Comparison of ENCODE assay signal across 8 cellular contexts in the genomic region with DNA sequence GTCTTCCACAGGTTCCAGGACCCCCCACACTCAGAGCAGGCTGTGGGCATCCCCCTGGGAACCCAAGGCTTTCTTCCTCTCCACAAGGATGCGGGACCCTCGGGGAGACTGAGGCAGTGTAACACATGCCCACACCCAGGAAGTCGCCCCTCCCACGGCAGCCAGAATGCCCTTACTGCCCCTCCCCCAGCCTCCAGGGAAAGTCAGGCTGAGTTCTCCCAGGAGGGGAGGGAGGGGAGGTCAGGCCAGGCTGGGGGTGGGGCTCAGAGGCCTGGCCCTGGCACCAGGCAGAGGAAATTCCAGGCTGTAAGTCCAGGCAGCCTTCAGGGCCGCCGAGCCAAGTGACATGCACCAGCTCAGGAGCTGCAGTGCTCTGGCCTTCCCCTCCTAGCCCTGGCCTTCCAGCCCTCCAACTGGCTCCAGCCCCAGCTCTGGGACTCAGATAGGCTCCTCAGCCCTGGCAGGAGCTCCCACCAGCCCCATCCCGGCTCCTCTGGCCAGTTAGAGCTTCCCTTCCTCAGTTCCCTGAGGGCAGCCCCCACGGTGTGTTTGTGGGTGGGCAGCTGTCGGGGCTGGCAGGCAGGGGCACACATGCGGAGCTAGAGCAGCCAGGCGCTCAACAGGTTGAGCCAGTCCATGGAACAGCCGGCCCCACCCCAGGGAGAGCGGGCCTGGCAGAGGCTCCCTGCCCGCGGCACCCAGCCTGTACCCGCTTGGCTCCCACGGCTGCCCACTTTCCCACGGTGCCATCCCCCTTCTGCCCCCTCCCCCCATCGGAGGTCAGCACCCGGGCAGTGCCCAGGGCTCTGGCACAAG. TPM values are rescaled to one million over a fixed set of nuclear protein-coding genes. Genes with fewer than 3 reads are reported as not detected.
DNase-seq lines count a peak whose midpoint lies in the region; ATAC-seq, FAIRE-seq and TF ChIP-seq lines count a peak whose summit lies in the region.

No MANE protein-coding gene starts in this region.

- H3K79me2 ChIP-seq in PC-9 (ENCODE audit: low read depth) (peaks cover 84% of the 10 kb centered on the region), H1 (ENCODE audit: control insufficient read depth in 1 of 2, insufficient read depth in 2 of 2, low read length in 2 of 2) (peaks cover 26 to 77% of the 10 kb centered on the region in 2 experiments)

- peak overlapping the region; percentile 47 for H3K56ac ChIP-seq in H1 (replicated peaks; ENCODE audit: insufficient read length, low read depth, low read length)

- H4K8ac ChIP-seq in H1 (ENCODE audit: extremely low read depth, insufficient read depth, low read length): no peak overlapping the region; the same call in 1 of the 2 replicates

- H2AFZ ChIP-seq in PC-9 (no peak overlapping the region), H1 (ENCODE audit: low read length) (no peak overlapping the region)

- 0 out of 2 replicates have a peak, but pooled peaks cover 19% of the 10 kb centered on the region for H4K20me1 ChIP-seq in PC-9 (ENCODE audit: insufficient read depth)
- H4K20me1 ChIP-seq in H1 (replicated peaks in 1 of 2; ENCODE audit: control insufficient read depth in 1 of 2, insufficient read depth in 2 of 2, low read length in 2 of 2): peaks cover 13 to 25% of the 10 kb centered on the region in 2 experiments

- BruUV-seq in PC-9 (replicated peaks; lab: Mats Ljungman, UMichigan): no TSS peak

- TF ChIP-seq POLR2A in H1 (IDR thresholded peaks at IDR 0.05; ENCODE audit: control extremely low read depth in 1 of 2, low read depth in 2 of 2, low read length in 2 of 2) (no peak; a peak in 1 of 3 replicates), vagina (IDR thresholded peaks at IDR 0.05) (no peak)

- no peak for FAIRE-seq in H1 (lab: Jason Lieb, UNC)

- H3K9me3 ChIP-seq in PC-9 (ENCODE audit: insufficient read depth, low read depth) (no peaks in the 10 kb centered on the region), H1 (ENCODE audit: insufficient read depth in 2 of 2, low read depth in 1 of 2, low read length in 1 of 2) (no peaks in the 10 kb centered on the region), mesodermal cell (ENCODE audit: control insufficient read depth, low read length) (no peaks in the 10 kb centered on the region), vagina (no peaks in the 10 kb centered on the region)

- in situ Hi-C loops in Caki2 (cut with HindIII; ENCODE audit: low pct_unique_long_range_greater_than_20kb, low sequenced_read_pairs) (no loop called here), GM13977 (cut with MboI; ENCODE audit: low pct_unique_long_range_greater_than_20kb, low sequenced_read_pairs, unreplicated experiment) (no loop called here)

- peak overlapping the region; percentile 86; the same call in 1 of the 2 replicates for H2BK12ac ChIP-seq in H1 (ENCODE audit: low read depth, low read length)

- H2BK15ac ChIP-seq in H1 (ENCODE audit: low read length): peak overlapping the region; percentile 29; the same call in 1 of the 2 replicates

- peak; percentile 71 for DNase-seq in Caki2 (ENCODE audit: low read depth)
- DNase-seq in PC-9: peak; percentile 83 to 94
- DNase-seq in H1 (ENCODE audit: low read depth in 1 of 2, low spot score in 2 of 2): peak in 1 of 2 experiments; percentile 73
- DNase-seq in vagina (ENCODE audit: extremely low spot score in 2 of 2): peak in 1 of 2 donors; percentile 94
- no peak for DNase-seq in GM13977 (ENCODE audit: low spot score)

- H3K4me3 ChIP-seq in PC-9 (peak overlapping the region; percentile 77), H1 (ENCODE audit: extremely low read depth in 1 of 4, insufficient read depth in 2 of 4, low read depth in 3 of 4, low read length in 4 of 4) (peak overlapping the region; percentile 10 to 93 (median 33); a peak in 6 of 8 replicates), mesodermal cell (ENCODE audit: extremely low read depth, insufficient read depth, low read length, poor library complexity, severe bottlenecking) (peak overlapping the region; percentile 99), vagina (peak overlapping the region; percentile 87 to 100)

- no peak overlapping the region for H2BK120ac ChIP-seq in H1 (replicated peaks; ENCODE audit: low read depth, low read length)

- H3K23me2 ChIP-seq in H1 (ENCODE audit: low read depth, low read length): peaks cover 14% of the 10 kb centered on the region

- peak overlapping the region; percentile 89 for H4K91ac ChIP-seq in H1 (replicated peaks; ENCODE audit: insufficient read length, low read length)

- H3F3A ChIP-seq in PC-9 (ENCODE audit: insufficient read depth, low read depth): peaks cover 67% of the 10 kb centered on the region

- H3K27me3 ChIP-seq in PC-9 (ENCODE audit: insufficient read depth, low read depth) (no peaks in the 10 kb centered on the region), H1 (replicated peaks in 1 of 4; ENCODE audit: control insufficient read depth in 3 of 4, extremely low read depth in 1 of 4, insufficient read depth in 3 of 4, low read length in 3 of 4) (no peaks in the 10 kb centered on the region; a peak in 1 of 7 replicates), vagina (no peaks in the 10 kb centered on the region)

- no peaks in the 10 kb centered on the region for H3K9me2 ChIP-seq in PC-9 (ENCODE audit: insufficient read depth)

- peak overlapping the region; percentile 75; the same call in 1 of the 2 replicates for H2AK5ac ChIP-seq in H1 (ENCODE audit: low read depth, low read length)

- peak overlapping the region; percentile 98 for H3K4me2 ChIP-seq in PC-9
- H3K4me2 ChIP-seq in H1 (ENCODE audit: insufficient read depth in 1 of 2, low read depth in 2 of 2, low read length in 2 of 2): peak overlapping the region; percentile 70 to 99

- H2BK5ac ChIP-seq in H1 (ENCODE audit: low read depth, low read length): peak overlapping the region; percentile 91; the same call in 1 of the 2 replicates

- H3K79me1 ChIP-seq in H1 (ENCODE audit: low read depth, low read length): peaks cover 22% of the 10 kb centered on the region

- peak overlapping the region; percentile 72 for H3K4ac ChIP-seq in H1 (replicated peaks; ENCODE audit: insufficient read length, low read depth, low read length)

- H3K36me3 ChIP-seq in PC-9 (ENCODE audit: low read depth) (no peaks in the 10 kb centered on the region), H1 (ENCODE audit: control insufficient read depth in 2 of 4, insufficient read depth in 4 of 4, low read length in 3 of 4) (no peaks in the 10 kb centered on the region; a peak in 1 of 8 replicates), mesodermal cell (ENCODE audit: control insufficient read depth, insufficient read depth, low read length) (peaks cover 13% of the 10 kb centered on the region), vagina (no peaks in the 10 kb centered on the region)

- peak overlapping the region in 2 of 4 experiments; percentile 28 to 38; a peak in 4 of 7 replicates for H3K9ac ChIP-seq in H1 (replicated peaks in 1 of 4; ENCODE audit: extremely low read depth in 1 of 4, low read depth in 3 of 4, low read length in 3 of 4)

- ATAC-seq in GM18519 (IDR thresholded peaks at IDR 0.05; ENCODE audit: low FRiP score, unreplicated experiment) (no peak), GM18907 (IDR thresholded peaks at IDR 0.05; ENCODE audit: unreplicated experiment) (no peak)

- TF ChIP-seq CTCF in PC-9 (conservative IDR thresholded peaks at IDR 0.05) (no peak), H1 (IDR thresholded peaks at IDR 0.05; ENCODE audit: control extremely low read depth in 1 of 3, insufficient read depth in 1 of 3, low read depth in 1 of 3, low read length in 3 of 3) (no peak), vagina (IDR thresholded peaks at IDR 0.05) (no peak), GM13977 (IDR thresholded peaks at IDR 0.05; ENCODE audit: extremely low read depth, insufficient read depth, missing control alignments) (no peak)

- H3K14ac ChIP-seq in H1 (ENCODE audit: insufficient read length): no peak overlapping the region

- POLR2A ChIA-PET in PC-9 (lab: Charles Lee; ENCODE audit: unreplicated experiment) (interaction anchor here (0.5 to 1.0 kb wide), 4 partner anchors 12 to 260 kb away, joined by 3 to 15 read pairs (median 6); partner anchors contain the start of gene DPAGT1), H1 (lab: Charles Lee; ENCODE audit: partially characterized antibody) (interaction anchor here (0.8 to 2.1 kb wide), 6 partner anchors 24 to 173 kb away, joined by 3 to 12 read pairs (median 4); partner anchors contain the start of genes CENATAC and CXCR5)

- H3K23ac ChIP-seq in H1 (ENCODE audit: insufficient read length): no peak overlapping the region

- CTCF ChIA-PET in PC-9 (lab: Charles Lee) (no interaction called here), H1 (lab: Charles Lee; ENCODE audit: partially characterized antibody) (interaction anchor here (1.0 to 2.5 kb wide), 6 partner anchors 27 to 232 kb away, joined by 3 to 8 read pairs (median 4); no protein-coding TSS in a partner anchor)

- 50% methylated on average over 12 of the region's 20 CpGs; no CpG with 5 or more reads in 1 of the 2 experiments for WGBS in H1 (ENCODE audit: extremely low coverage in 1 of 2, insufficient coverage in 1 of 2, insufficient read length in 1 of 2, insufficient replicate concordance in 2 of 2, low coverage in 1 of 2, low lambda C conversion rate in 2 of 2, missing lambda C conversion rate in 1 of 2), 2 experiments
- 47 to 64% methylated on average over 6 to 9 of the region's 20 CpGs for WGBS in mesodermal cell (ENCODE audit: insufficient coverage in 2 of 2), 2 experiments

- H2BK20ac ChIP-seq in H1 (ENCODE audit: low read length): peak overlapping the region; percentile 94; the same call in 1 of the 2 replicates

- peak overlapping the region; percentile 96 for H3K27ac ChIP-seq in PC-9
- H3K27ac ChIP-seq in H1 (ENCODE audit: low read depth, low read length): peak overlapping the region; percentile 62; the same call in 1 of the 2 replicates
- H3K27ac ChIP-seq in mesodermal cell (ENCODE audit: low read depth, low read length, severe bottlenecking): peak overlapping the region; percentile 96
- H3K27ac ChIP-seq in vagina: peak overlapping the region; percentile 96

- peak overlapping the region; percentile 78 for H4K5ac ChIP-seq in H1 (ENCODE audit: insufficient read length, low read depth, low read length)

- intact Hi-C loops in PC-9 (cut with micrococcal nuclease; ENCODE audit: unreplicated experiment): loop anchor here (1.0 kb wide), 1 partner anchor 15 kb away; no protein-coding TSS in a partner anchor
- intact Hi-C loops in vagina (cut with DNase I): no loop called here

- peak overlapping the region; percentile 98 for H3K18ac ChIP-seq in H1 (ENCODE audit: extremely low read depth, low read length)

- peak in 1 of 2 experiments; percentile 38; a peak in 1 of 3 replicates for TF ChIP-seq EP300 in H1 (IDR thresholded peaks at IDR 0.05; ENCODE audit: borderline replicate concordance in 1 of 2, low read depth in 2 of 2, low read length in 2 of 2)

- peak; percentile 18; a peak in 1 of 4 replicates for TF ChIP-seq RAD21 in H1 (IDR thresholded peaks at IDR 0.05 in 1 of 2, conservative IDR thresholded peaks at IDR 0.05 in 1 of 2; ENCODE audit: low read depth in 2 of 2, low read length in 2 of 2)

- peaks cover 50% of the 10 kb centered on the region for H3K4me1 ChIP-seq in PC-9 (replicated peaks; ENCODE audit: insufficient read depth)
- H3K4me1 ChIP-seq in H1 (replicated peaks in 1 of 4; ENCODE audit: control insufficient read depth in 3 of 4, insufficient read depth in 4 of 4, low read length in 3 of 4): peaks cover 28 to 75% (median 64%) of the 10 kb centered on the region in 4 experiments
- H3K4me1 ChIP-seq in mesodermal cell (ENCODE audit: control insufficient read depth, insufficient read depth, low read length, poor library complexity, severe bottlenecking): peaks cover 61% of the 10 kb centered on the region
- peaks cover 79% of the 10 kb centered on the region for H3K4me1 ChIP-seq in vagina

RNA-seq across cellular contexts. Expression of gene BCL9L, which starts 3.6 kb away (rescaled TPM):
- 3.4 and 3.9 TPM in 2 replicates for total RNA-seq in Caki2 (2014; rRNA removed; shearing (Covaris generic); ENCODE audit: low replicate concordance)
- total RNA-seq in PC-9 (2021) (75.9 and 108 TPM in 2 replicates), vagina (30.0 TPM)
- total RNA-seq in H1 (2021; fragmentation: NEBNext Ultra II Directional; extraction: Animal tissue kit (Norgen Biotek cat#: 25700)): 57.8 and 58.2 TPM in 2 replicates
- 6.2 and 15.7 TPM in 2 replicates for polyA plus RNA-seq in H1 (2011; rRNA removed)
- polyA plus RNA-seq in H1 (2011; cell fraction: cytosol; rRNA removed): 4.4 TPM
- 29.6 TPM for polyA plus RNA-seq in H1 (2011; cell fraction: nucleus; rRNA removed)
- 40.7 to 56.9 TPM (median 45.3 TPM) in 4 replicates for polyA plus RNA-seq in H1 (2012, experiment 1 of 2)
- 18.6 TPM for polyA plus RNA-seq in H1 (2012, experiment 2 of 2)
- polyA plus RNA-seq in H1 (2013, experiment 1 of 2): 62.5 TPM
- polyA plus RNA-seq in H1 (2013, experiment 2 of 2): 58.3 TPM
- polyA minus RNA-seq in H1 (2011; rRNA and poly(A)+ RNA removed): 4.8 and 6.3 TPM in 2 replicates
- polyA minus RNA-seq in H1 (2011; cell fraction: cytosol; rRNA and poly(A)+ RNA removed): 31.1 TPM
- polyA minus RNA-seq in H1 (2011; cell fraction: nucleus; rRNA and poly(A)+ RNA removed): 20.6 TPM
- 31.3 TPM for polyA plus RNA-seq in mesodermal cell (2013, experiment 1 of 2)
- 31.9 TPM for polyA plus RNA-seq in mesodermal cell (2013, experiment 2 of 2)

RNA-seq across cellular contexts. Expression of gene UPK2, which starts 34.0 kb away (rescaled TPM):
- not detected in 2 replicates for total RNA-seq in Caki2 (2014; rRNA removed; shearing (Covaris generic); ENCODE audit: low replicate concordance)
- total RNA-seq in PC-9 (2021) (17.1 and 23.2 TPM in 2 replicates), vagina (not detected)
- total RNA-seq in H1 (2021; fragmentation: NEBNext Ultra II Directional; extraction: Animal tissue kit (Norgen Biotek cat#: 25700)): not detected in 2 replicates
- polyA plus RNA-seq in H1 (2011; rRNA removed): 0.76 and 1.8 TPM in 2 replicates
- 0.34 TPM for polyA plus RNA-seq in H1 (2011; cell fraction: cytosol; rRNA removed)
- polyA plus RNA-seq in H1 (2011; cell fraction: nucleus; rRNA removed): 0.43 TPM
- 0.36 to 0.88 TPM (median 0.56 TPM) in 4 replicates for polyA plus RNA-seq in H1 (2012, experiment 1 of 2)
- polyA plus RNA-seq in H1 (2012, experiment 2 of 2): 0.21 TPM
- 0.65 TPM for polyA plus RNA-seq in H1 (2013, experiment 1 of 2)
- 0.37 TPM for polyA plus RNA-seq in H1 (2013, experiment 2 of 2)
- polyA minus RNA-seq in H1 (2011; rRNA and poly(A)+ RNA removed): not detected in 2 replicates
- not detected for polyA minus RNA-seq in H1 (2011; cell fraction: cytosol; rRNA and poly(A)+ RNA removed)
- polyA minus RNA-seq in H1 (2011; cell fraction: nucleus; rRNA and poly(A)+ RNA removed): not detected
- not detected for polyA plus RNA-seq in mesodermal cell (2013, experiment 1 of 2)
- 0.35 TPM for polyA plus RNA-seq in mesodermal cell (2013, experiment 2 of 2)

RNA-seq across cellular contexts. Expression of gene CXCR5, which starts 38.4 kb away (rescaled TPM):
- not detected in 2 replicates for total RNA-seq in Caki2 (2014; rRNA removed; shearing (Covaris generic); ENCODE audit: low replicate concordance)
- total RNA-seq in PC-9 (2021) (not detected in 2 replicates), vagina (not detected)
- not detected in 2 replicates for total RNA-seq in H1 (2021; fragmentation: NEBNext Ultra II Directional; extraction: Animal tissue kit (Norgen Biotek cat#: 25700))
- polyA plus RNA-seq in H1 (2011; rRNA removed): not detected in 2 replicates
- not detected for polyA plus RNA-seq in H1 (2011; cell fraction: cytosol; rRNA removed)
- polyA plus RNA-seq in H1 (2011; cell fraction: nucleus; rRNA removed): not detected
- polyA plus RNA-seq in H1 (2012, experiment 1 of 2): not detected in 4 replicates
- polyA plus RNA-seq in H1 (2012, experiment 2 of 2): not detected
- not detected for polyA plus RNA-seq in H1 (2013, experiment 1 of 2)
- polyA plus RNA-seq in H1 (2013, experiment 2 of 2): not detected
- not detected in 2 replicates for polyA minus RNA-seq in H1 (2011; rRNA and poly(A)+ RNA removed)
- polyA minus RNA-seq in H1 (2011; cell fraction: cytosol; rRNA and poly(A)+ RNA removed): not detected
- not detected for polyA minus RNA-seq in H1 (2011; cell fraction: nucleus; rRNA and poly(A)+ RNA removed)
- not detected for polyA plus RNA-seq in mesodermal cell (2013, experiment 1 of 2)
- polyA plus RNA-seq in mesodermal cell (2013, experiment 2 of 2): not detected

RNA-seq across cellular contexts. Expression of gene FOXR1, which starts 49.4 kb away (rescaled TPM):
- total RNA-seq in Caki2 (2014; rRNA removed; shearing (Covaris generic); ENCODE audit: low replicate concordance): not detected in 2 replicates
- total RNA-seq in PC-9 (2021): not detected in 2 replicates
- not detected in 2 replicates for total RNA-seq in H1 (2021; fragmentation: NEBNext Ultra II Directional; extraction: Animal tissue kit (Norgen Biotek cat#: 25700))
- not detected in 2 replicates for polyA plus RNA-seq in H1 (2011; rRNA removed)
- polyA plus RNA-seq in H1 (2011; cell fraction: cytosol; rRNA removed): not detected
- not detected for polyA plus RNA-seq in H1 (2011; cell fraction: nucleus; rRNA removed)
- polyA plus RNA-seq in H1 (2012, experiment 1 of 2): not detected in 4 replicates
- polyA plus RNA-seq in H1 (2012, experiment 2 of 2): not detected
- not detected for polyA plus RNA-seq in H1 (2013, experiment 1 of 2)
- polyA plus RNA-seq in H1 (2013, experiment 2 of 2): not detected
- not detected in 2 replicates for polyA minus RNA-seq in H1 (2011; rRNA and poly(A)+ RNA removed)
- not detected for polyA minus RNA-seq in H1 (2011; cell fraction: cytosol; rRNA and poly(A)+ RNA removed)
- polyA minus RNA-seq in H1 (2011; cell fraction: nucleus; rRNA and poly(A)+ RNA removed): not detected
- not detected for polyA plus RNA-seq in mesodermal cell (2013, experiment 1 of 2)
- not detected for polyA plus RNA-seq in mesodermal cell (2013, experiment 2 of 2)
- total RNA-seq in vagina: not detected

Comparison
In these comparisons a context has a peak if more than half of its experiments do, and no peak if none do; other contexts are left out.
1. H3K4me3 ChIP-seq: peak in every context shown above with its lines; median percentile 99 in mesodermal cell; 94 in vagina; 77 in PC-9; 33 in H1.
2. RNA of gene UPK2, which starts 34.0 kb away (total RNA-seq): 17.1 to 23.2 TPM in PC-9; not detected in H1, not detected in Caki2 and not detected in vagina (single experiment); every median in the first group is over 10 times any median in the second.
3. Peak in every context shown above with its lines, with median percentiles within 50 percentile points of each other: H3K27ac ChIP-seq.